8 cellular contexts compared by ENCODE assay signal in genomic region chr5:55600536-55601208, GRCh38.
DNase-seq lines count a peak whose midpoint lies in the region; ATAC-seq and TF ChIP-seq lines count a peak whose summit lies in the region.

No MANE protein-coding gene starts in this region.

- intact Hi-C loops in ascending aorta (cut with DNase I): loop anchor here (1.0 to 5.0 kb wide), 5 partner anchors 31 to 163 kb away; partner anchors contain the start of gene PLPP1
- intact Hi-C loops in vagina (cut with DNase I): loop anchor here (2.0 to 5.0 kb wide), 3 partner anchors 32 to 163 kb away; partner anchors contain the start of gene PLPP1

- H3K36me3 ChIP-seq in ascending aorta: no peaks in the 10 kb centered on the region
- H3K36me3 ChIP-seq in vagina: no peaks in the 10 kb centered on the region

- ATAC-seq in HG03460 (IDR thresholded peaks at IDR 0.05; ENCODE audit: unreplicated experiment): peak; percentile 59
- no peak for ATAC-seq in GM19467 (IDR thresholded peaks at IDR 0.05; ENCODE audit: unreplicated experiment)

- H3K9me3 ChIP-seq in ascending aorta: no peaks in the 10 kb centered on the region
- no peaks in the 10 kb centered on the region for H3K9me3 ChIP-seq in vagina

- peak in 1 of 2 donors; percentile 72 for DNase-seq in ascending aorta (ENCODE audit: low spot score in 2 of 2)
- DNase-seq in lung microvascular endothelial cell (ENCODE audit: low read depth in 2 of 2): peak; percentile 66 to 69
- DNase-seq in vagina (ENCODE audit: extremely low spot score in 2 of 2): peak in 1 of 2 donors; percentile 84
- no peak for DNase-seq in foreskin melanocyte
- no peak for DNase-seq in NCI-H2029 treated with DMSO at 0.1 percent for 48 hours (lab: John Stamatoyannopoulos, UW)

- H3K4me3 ChIP-seq in ascending aorta: peak overlapping the region in 1 of 2 donors; percentile 36
- H3K4me3 ChIP-seq in vagina: peak overlapping the region; percentile 1 to 14

- TF ChIP-seq CTCF in C4-2B (conservative IDR thresholded peaks at IDR 0.05): no peak
- no peak for TF ChIP-seq CTCF in ascending aorta (IDR thresholded peaks at IDR 0.05)
- no peak for TF ChIP-seq CTCF in vagina (IDR thresholded peaks at IDR 0.05)

- H3K27me3 ChIP-seq in ascending aorta: no peaks in the 10 kb centered on the region
- no peaks in the 10 kb centered on the region for H3K27me3 ChIP-seq in vagina

- H3K4me1 ChIP-seq in ascending aorta: peaks cover 21 to 79% of the 10 kb centered on the region in 2 donors
- H3K4me1 ChIP-seq in vagina: peaks cover 81% of the 10 kb centered on the region

- H3K27ac ChIP-seq in C4-2B (peak overlapping the region; percentile 75; the same call in 1 of the 2 replicates), ascending aorta (peak overlapping the region; percentile 92 to 93), vagina (peak overlapping the region; percentile 78)

- no peak for TF ChIP-seq POLR2A in vagina (IDR thresholded peaks at IDR 0.05)

Comparison
In these comparisons a context has a peak if more than half of its experiments do, and no peak if none do; other contexts are left out.
1. DNase-seq: peak in lung microvascular endothelial cell (2 of 2); none in foreskin melanocyte (single experiment) and NCI-H2029 treated with DMSO at 0.1 percent for 48 hours (single experiment).
2. Peak in every context shown above with its lines, with median percentiles within 50 percentile points of each other: H3K27ac ChIP-seq.